ENCODE assay signal across 1 cellular context in genomic region chr9:4066120-4066519, GRCh38.
TF ChIP-seq lines count a peak whose summit lies in the region.

No MANE protein-coding gene starts in this region.

TF ChIP-seq in HepG2, 621 proteins besides CTCF, POLR2A, EP300 and RAD21 (continued from another document):
- TF ChIP-seq, protein P1, sequence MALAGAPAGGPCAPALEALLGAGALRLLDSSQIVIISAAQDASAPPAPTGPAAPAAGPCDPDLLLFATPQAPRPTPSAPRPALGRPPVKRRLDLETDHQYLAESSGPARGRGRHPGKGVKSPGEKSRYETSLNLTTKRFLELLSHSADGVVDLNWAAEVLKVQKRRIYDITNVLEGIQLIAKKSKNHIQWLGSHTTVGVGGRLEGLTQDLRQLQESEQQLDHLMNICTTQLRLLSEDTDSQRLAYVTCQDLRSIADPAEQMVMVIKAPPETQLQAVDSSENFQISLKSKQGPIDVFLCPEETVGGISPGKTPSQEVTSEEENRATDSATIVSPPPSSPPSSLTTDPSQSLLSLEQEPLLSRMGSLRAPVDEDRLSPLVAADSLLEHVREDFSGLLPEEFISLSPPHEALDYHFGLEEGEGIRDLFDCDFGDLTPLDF (CRISPR knock-in tag; IDR thresholded peaks at IDR 0.05) = no peak
- no peak for TF ChIP-seq ZNF510 (CRISPR knock-in tag; IDR thresholded peaks at IDR 0.05; ENCODE audit: low read depth)
- no peak for TF ChIP-seq ZNF614 (CRISPR knock-in tag; IDR thresholded peaks at IDR 0.05; ENCODE audit: borderline replicate concordance)
- TF ChIP-seq ZNF557 (CRISPR knock-in tag; IDR thresholded peaks at IDR 0.05) = no peak
- no peak for TF ChIP-seq MYC (CRISPR knock-in tag; IDR thresholded peaks at IDR 0.05; ENCODE audit: borderline replicate concordance)
- TF ChIP-seq GABPB1 (CRISPR knock-in tag; IDR thresholded peaks at IDR 0.05) = no peak
- no peak for TF ChIP-seq ERF (CRISPR knock-in tag; IDR thresholded peaks at IDR 0.05)
- no peak for TF ChIP-seq FOXK2 (IDR thresholded peaks at IDR 0.05)
- TF ChIP-seq ETV6 (CRISPR knock-in tag; conservative IDR thresholded peaks at IDR 0.05) = no peak
TF ChIP-seq in HepG2: peak in this region for 0.
